8 cellular contexts compared by ENCODE assay signal in the genomic region with DNA sequence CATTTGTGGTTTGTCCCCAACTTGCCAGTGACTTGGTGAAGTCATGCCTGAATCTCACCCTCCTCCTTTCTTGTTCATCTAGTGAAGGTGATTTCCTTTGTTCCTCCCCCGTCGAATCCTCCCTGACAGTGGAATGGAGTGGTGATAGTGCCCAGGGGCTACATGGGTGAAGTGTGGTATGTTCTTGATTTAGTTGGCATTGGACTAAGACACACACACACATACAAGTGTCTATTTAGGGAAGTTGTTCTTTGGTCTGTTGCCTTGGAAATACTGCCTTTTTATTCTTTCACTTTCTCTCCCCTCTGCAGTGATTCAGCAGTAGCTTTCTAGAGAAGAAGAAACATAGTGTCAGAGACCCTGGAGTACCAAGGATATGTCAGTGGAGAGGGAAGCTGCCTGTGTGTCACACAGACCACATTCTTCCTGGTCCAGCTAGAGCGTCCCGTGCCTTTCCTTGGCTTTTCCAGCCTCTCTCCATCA. TPM values are rescaled to one million over a fixed set of nuclear protein-coding genes. Genes with fewer than 3 reads are reported as not detected.
DNase-seq lines count a peak whose midpoint lies in the region; ATAC-seq and TF ChIP-seq lines count a peak whose summit lies in the region.

No MANE protein-coding gene starts in this region.

- peak overlapping the region; percentile 88 for H3K27ac Mint-ChIP-seq in activated CD4-positive, alpha-beta T cell treated with anti-CD3 and anti-CD28 coated beads, Interleukin-2, amount 10 ng/mL, durations not matched to agents 7 days and 5 days
- peak overlapping the region; percentile 98 for H3K27ac Mint-ChIP-seq in activated T-helper 1 cell treated with anti-CD3 and anti-CD28 coated beads, Interleukin-12 subunit alpha, Interleukin-12 subunit beta, Interleukin-2, Interleukin-4 antibody, amounts not matched to agents 30 ng/mL and 10 ng/mL and 1 ng/mL, durations not matched to agents 14 hours and 24 hours and 36 hours

- H3K4me1 ChIP-seq in uterus: no peaks in the 10 kb centered on the region

- CTCF ChIA-PET in activated CD4-positive, alpha-beta T cell treated with anti-CD3 and anti-CD28 coated beads, Interleukin-2, amount 10 ng/mL, durations not matched to agents 7 days and 5 days (lab: Charles Lee): interaction anchor here (1.1 to 2.7 kb wide), 4 partner anchors 9 to 42 kb away, joined by 4 to 8 read pairs (median 4); no protein-coding TSS in a partner anchor

- no peaks in the 10 kb centered on the region for H3K9me3 ChIP-seq in uterus

- H3K9me3 Mint-ChIP-seq in activated CD4-positive, alpha-beta T cell treated with anti-CD3 and anti-CD28 coated beads, Interleukin-2, amount 10 ng/mL, durations not matched to agents 7 days and 5 days: no peaks in the 10 kb centered on the region
- H3K9me3 Mint-ChIP-seq in activated T-helper 1 cell treated with anti-CD3 and anti-CD28 coated beads, Interleukin-12 subunit alpha, Interleukin-12 subunit beta, Interleukin-2, Interleukin-4 antibody, amounts not matched to agents 30 ng/mL and 10 ng/mL and 1 ng/mL, durations not matched to agents 14 hours and 24 hours and 36 hours: no peaks in the 10 kb centered on the region

- POLR2A ChIA-PET in activated CD4-positive, alpha-beta T cell treated with anti-CD3 and anti-CD28 coated beads, Interleukin-2, amount 10 ng/mL, durations not matched to agents 7 days and 5 days (lab: Charles Lee): no interaction called here

- H3K27ac ChIP-seq in uterus: no peak overlapping the region

- H3K27me3 Mint-ChIP-seq in activated CD4-positive, alpha-beta T cell treated with anti-CD3 and anti-CD28 coated beads, Interleukin-2, amount 10 ng/mL, durations not matched to agents 7 days and 5 days: no peaks in the 10 kb centered on the region
- no peaks in the 10 kb centered on the region for H3K27me3 Mint-ChIP-seq in activated T-helper 1 cell treated with anti-CD3 and anti-CD28 coated beads, Interleukin-12 subunit alpha, Interleukin-12 subunit beta, Interleukin-2, Interleukin-4 antibody, amounts not matched to agents 30 ng/mL and 10 ng/mL and 1 ng/mL, durations not matched to agents 14 hours and 24 hours and 36 hours (ENCODE audit: insufficient read depth)

- TF ChIP-seq POLR2A in uterus (IDR thresholded peaks at IDR 0.05): no peak

- TF ChIP-seq CTCF in uterus (IDR thresholded peaks at IDR 0.05): no peak

- peak; percentile 65 for DNase-seq in activated CD4-positive, alpha-beta T cell treated with anti-CD3 and anti-CD28 coated beads, Interleukin-2, amount 10 ng/mL, durations not matched to agents 7 days and 5 days
- no peak for DNase-seq in activated CD4-positive, alpha-beta T cell treated with anti-CD3 and anti-CD28 coated beads for 48 hours
- DNase-seq in activated T-helper 1 cell treated with anti-CD3 and anti-CD28 coated beads, Interleukin-12 subunit alpha, Interleukin-12 subunit beta, Interleukin-2, Interleukin-4 antibody, amounts not matched to agents 30 ng/mL and 10 ng/mL and 1 ng/mL, durations not matched to agents 14 hours and 24 hours and 36 hours (ENCODE audit: low spot score): no peak
- DNase-seq in lung microvascular endothelial cell (ENCODE audit: low read depth in 2 of 2) (peak; percentile 12 to 82), NCI-H2029 treated with DMSO at 0.1 percent for 48 hours (lab: John Stamatoyannopoulos, UW) (no peak), uterus (no peak)
- DNase-seq in stimulated activated CD4-positive, alpha-beta T cell treated with anti-CD3 and anti-CD28 coated beads, Interleukin-15, amount 100 ng/mL, for 24 hours: no peak

- peaks cover 65% of the 10 kb centered on the region for H3K36me3 Mint-ChIP-seq in activated CD4-positive, alpha-beta T cell treated with anti-CD3 and anti-CD28 coated beads, Interleukin-2, amount 10 ng/mL, durations not matched to agents 7 days and 5 days (ENCODE audit: low read depth)
- H3K36me3 Mint-ChIP-seq in activated T-helper 1 cell treated with anti-CD3 and anti-CD28 coated beads, Interleukin-12 subunit alpha, Interleukin-12 subunit beta, Interleukin-2, Interleukin-4 antibody, amounts not matched to agents 30 ng/mL and 10 ng/mL and 1 ng/mL, durations not matched to agents 14 hours and 24 hours and 36 hours (ENCODE audit: low read depth): peaks cover 27% of the 10 kb centered on the region

- peaks cover 94% of the 10 kb centered on the region for H3K4me1 Mint-ChIP-seq in activated CD4-positive, alpha-beta T cell treated with anti-CD3 and anti-CD28 coated beads, Interleukin-2, amount 10 ng/mL, durations not matched to agents 7 days and 5 days
- H3K4me1 Mint-ChIP-seq in activated T-helper 1 cell treated with anti-CD3 and anti-CD28 coated beads, Interleukin-12 subunit alpha, Interleukin-12 subunit beta, Interleukin-2, Interleukin-4 antibody, amounts not matched to agents 30 ng/mL and 10 ng/mL and 1 ng/mL, durations not matched to agents 14 hours and 24 hours and 36 hours (ENCODE audit: low read depth): peaks cover 97% of the 10 kb centered on the region

- H3K4me3 ChIP-seq in uterus: no peak overlapping the region

- H3K4me3 Mint-ChIP-seq in activated CD4-positive, alpha-beta T cell treated with anti-CD3 and anti-CD28 coated beads, Interleukin-2, amount 10 ng/mL, durations not matched to agents 7 days and 5 days: peak overlapping the region; percentile 49
- peak overlapping the region; percentile 68 for H3K4me3 Mint-ChIP-seq in activated T-helper 1 cell treated with anti-CD3 and anti-CD28 coated beads, Interleukin-12 subunit alpha, Interleukin-12 subunit beta, Interleukin-2, Interleukin-4 antibody, amounts not matched to agents 30 ng/mL and 10 ng/mL and 1 ng/mL, durations not matched to agents 14 hours and 24 hours and 36 hours

- intact Hi-C loops in activated T-helper 1 cell treated with anti-CD3 and anti-CD28 coated beads, Interleukin-12 subunit alpha, Interleukin-12 subunit beta, Interleukin-2, Interleukin-4 antibody, amounts not matched to agents 30 ng/mL and 10 ng/mL and 1 ng/mL, durations not matched to agents 14 hours and 24 hours and 36 hours (cut with micrococcal nuclease): loop anchor here (1.0 kb wide), 3 partner anchors 9 to 42 kb away; no protein-coding TSS in a partner anchor
- intact Hi-C loops in uterus (cut with DNase I; ENCODE audit: low total_unique reads): no loop called here

- ATAC-seq in HG03342 (IDR thresholded peaks at IDR 0.05; ENCODE audit: unreplicated experiment): peak; percentile 49

- H3K36me3 ChIP-seq in uterus: no peaks in the 10 kb centered on the region

- no peaks in the 10 kb centered on the region for H3K27me3 ChIP-seq in uterus

RNA-seq across cellular contexts. Expression of a gene that starts 10.9 kb away (rescaled TPM):
- 100 to 1,000 TPM; 140 to 165 TPM for total RNA-seq in activated CD4-positive, alpha-beta T cell treated with anti-CD3 and anti-CD28 coated beads, Interleukin-2, amount 10 ng/mL, durations not matched to agents 7 days and 5 days
- total RNA-seq in activated T-helper 1 cell treated with anti-CD3 and anti-CD28 coated beads, Interleukin-12 subunit alpha, Interleukin-12 subunit beta, Interleukin-2, Interleukin-4 antibody, amounts not matched to agents 30 ng/mL and 10 ng/mL and 1 ng/mL, durations not matched to agents 14 hours and 24 hours and 36 hours: 54.6 and 55.7 TPM in 2 replicates
- total RNA-seq in lung microvascular endothelial cell: 14.2 and 18.5 TPM in 2 replicates
- 10 to 100 TPM in 3 of 4 donors, 1 to 10 TPM in 1; 8.7 to 40.2 (median 35.2) TPM for total RNA-seq in uterus

Comparison
In these comparisons a context has a peak if more than half of its experiments do, and no peak if none do; other contexts are left out.
1. DNase-seq: peak in activated CD4-positive, alpha-beta T cell treated with anti-CD3 and anti-CD28 coated beads, Interleukin-2, amount 10 ng/mL, durations not matched to agents 7 days and 5 days (single experiment) and lung microvascular endothelial cell (2 of 2); none in activated CD4-positive, alpha-beta T cell treated with anti-CD3 and anti-CD28 coated beads for 48 hours (single experiment), activated T-helper 1 cell treated with anti-CD3 and anti-CD28 coated beads, Interleukin-12 subunit alpha, Interleukin-12 subunit beta, Interleukin-2, Interleukin-4 antibody, amounts not matched to agents 30 ng/mL and 10 ng/mL and 1 ng/mL, durations not matched to agents 14 hours and 24 hours and 36 hours (single experiment), NCI-H2029 treated with DMSO at 0.1 percent for 48 hours (single experiment), stimulated activated CD4-positive, alpha-beta T cell treated with anti-CD3 and anti-CD28 coated beads, Interleukin-15, amount 100 ng/mL, for 24 hours (single experiment) and uterus (0 of 2).